In genomic region chr11:75525433-75526191, GRCh38 we compare ENCODE assay signal across 8 cellular contexts. TPM values are rescaled to one million over a fixed set of nuclear protein-coding genes. Genes with fewer than 3 reads are reported as not detected.
DNase-seq lines count a peak whose midpoint lies in the region; ATAC-seq and TF ChIP-seq lines count a peak whose summit lies in the region.

Gene GDPD5 (minus strand): TSS chr11:75525941. CDS start chr11:75477735, 48,206 bp downstream.

- H3K27me3 ChIP-seq in left lung, result peaks cover 0 to 30% of the 10 kb centered on the region in 2 donors

- peak within 1 kb of the TSS; percentile 29 for H3K27ac Mint-ChIP-seq in activated CD4-positive, alpha-beta T cell treated with anti-CD3 and anti-CD28 coated beads for 36 hours

- no peaks in the 10 kb centered on the region for H3K27me3 Mint-ChIP-seq in activated CD4-positive, alpha-beta T cell treated with anti-CD3 and anti-CD28 coated beads for 36 hours

- H3K4me3 ChIP-seq in coronary artery, result peak within 1 kb of the TSS; percentile 94
- H3K4me3 ChIP-seq in left lung, result peak within 1 kb of the TSS; percentile 48 to 63

- POLR2A ChIA-PET in activated CD4-positive, alpha-beta T cell treated with anti-CD3 and anti-CD28 coated beads for 36 hours (lab: Charles Lee), result interaction anchor here (0.6 to 0.9 kb wide), 2 partner anchors 125 to 178 kb away, joined by 3 read pairs; no protein-coding TSS in a partner anchor

- DNase-seq in AG20443 (ENCODE audit: low spot score), result peak; percentile 99
- peak; percentile 64 for DNase-seq in NCI-H460 (ENCODE audit: extremely low read depth, low read depth)
- DNase-seq in activated CD4-positive, alpha-beta T cell treated with anti-CD3 and anti-CD28 coated beads for 36 hours, result peak; percentile 93
- DNase-seq in coronary artery (ENCODE audit: low spot score), result peak; percentile 89
- peak; percentile 87 to 94 for DNase-seq in left lung
- peak; percentile 71 for DNase-seq in stimulated activated CD4-positive, alpha-beta T cell treated with anti-CD3 and anti-CD28 coated beads, Interleukin-2, amount 100 ng/mL, for 4 hours (ENCODE audit: low read depth)

- TF ChIP-seq CTCF in coronary artery (IDR thresholded peaks at IDR 0.05) (peak; percentile 43), left lung (IDR thresholded peaks at IDR 0.05) (peak; percentile 28 to 53)

- no peaks in the 10 kb centered on the region for H3K9me3 ChIP-seq in left lung

- H3K9me3 Mint-ChIP-seq in activated CD4-positive, alpha-beta T cell treated with anti-CD3 and anti-CD28 coated beads for 36 hours (ENCODE audit: low read depth), result no peaks in the 10 kb centered on the region

- peaks cover 18% of the 10 kb centered on the region for H3K4me1 Mint-ChIP-seq in activated CD4-positive, alpha-beta T cell treated with anti-CD3 and anti-CD28 coated beads for 36 hours

- ATAC-seq in GM19035 (IDR thresholded peaks at IDR 0.05; ENCODE audit: unreplicated experiment) (peak; percentile 81), HG03378 (IDR thresholded peaks at IDR 0.05; ENCODE audit: unreplicated experiment) (peak; percentile 43), left lung (peak; percentile 99)
- peak; percentile 94 for ATAC-seq in activated CD4-positive, alpha-beta T cell treated with anti-CD3 and anti-CD28 coated beads for 36 hours

- peak within 1 kb of the TSS; percentile 76 for H3K4me3 Mint-ChIP-seq in activated CD4-positive, alpha-beta T cell treated with anti-CD3 and anti-CD28 coated beads for 36 hours

- CTCF ChIA-PET in activated CD4-positive, alpha-beta T cell treated with anti-CD3 and anti-CD28 coated beads for 36 hours (lab: Charles Lee), result interaction anchor here (0.6 to 9.9 kb wide), 4 partner anchors 23 to 81 kb away, joined by 3 to 129 read pairs (median 4); no protein-coding TSS in a partner anchor

- H3K36me3 ChIP-seq in left lung, result no peaks in the 10 kb centered on the region

- H3K4me1 ChIP-seq in left lung, result peaks cover 11 to 24% of the 10 kb centered on the region in 2 donors

- intact Hi-C loops in activated CD4-positive, alpha-beta T cell treated with anti-CD3 and anti-CD28 coated beads for 36 hours (cut with DNase I, micrococcal nuclease), result loop anchor here (1.0 to 10.0 kb wide), 8 partner anchors 33 to 1033 kb away; partner anchors contain the start of genes RPS3 (in 2 of the 2), LIPT2 (in 1 of the 2) and SERPINH1 (in 1 of the 2)
- intact Hi-C loops in left lung (cut with DNase I), result loop anchor here in 1 of 2 donors (5.0 kb wide), 1 partner anchor 78 kb away; no protein-coding TSS in a partner anchor

- H3K27ac ChIP-seq in coronary artery (peak within 1 kb of the TSS; percentile 62 to 77), left lung (peak within 1 kb of the TSS in 1 of 2 donors; percentile 8)

- H3K36me3 Mint-ChIP-seq in activated CD4-positive, alpha-beta T cell treated with anti-CD3 and anti-CD28 coated beads for 36 hours (ENCODE audit: low read depth), result no peaks in the 10 kb centered on the region

RNA-seq across cellular contexts. Expression of gene GDPD5, which starts in this region (rescaled TPM):
- total RNA-seq in NCI-H460 (2014; rRNA removed; shearing (Covaris generic)), result 4.0 and 6.5 TPM in 2 replicates
- polyA plus RNA-seq in NCI-H460 (2014; cell fraction: nucleus; rRNA removed), result 8.4 and 9.2 TPM in 2 replicates
- 10 to 100 TPM; 16.8 to 22.0 TPM for total RNA-seq in activated CD4-positive, alpha-beta T cell treated with anti-CD3 and anti-CD28 coated beads for 36 hours
- 10 to 100 TPM; 10.5 to 15.5 TPM for total RNA-seq in left lung

Comparison
In these comparisons a context has a peak if more than half of its experiments do, and no peak if none do; other contexts are left out.
1. ATAC-seq: peak in every context shown above with its lines; median percentile 99 in left lung; 94 in activated CD4-positive, alpha-beta T cell treated with anti-CD3 and anti-CD28 coated beads for 36 hours; 81 in GM19035; 43 in HG03378.